14 cellular contexts compared by ENCODE assay signal in the genomic region with DNA sequence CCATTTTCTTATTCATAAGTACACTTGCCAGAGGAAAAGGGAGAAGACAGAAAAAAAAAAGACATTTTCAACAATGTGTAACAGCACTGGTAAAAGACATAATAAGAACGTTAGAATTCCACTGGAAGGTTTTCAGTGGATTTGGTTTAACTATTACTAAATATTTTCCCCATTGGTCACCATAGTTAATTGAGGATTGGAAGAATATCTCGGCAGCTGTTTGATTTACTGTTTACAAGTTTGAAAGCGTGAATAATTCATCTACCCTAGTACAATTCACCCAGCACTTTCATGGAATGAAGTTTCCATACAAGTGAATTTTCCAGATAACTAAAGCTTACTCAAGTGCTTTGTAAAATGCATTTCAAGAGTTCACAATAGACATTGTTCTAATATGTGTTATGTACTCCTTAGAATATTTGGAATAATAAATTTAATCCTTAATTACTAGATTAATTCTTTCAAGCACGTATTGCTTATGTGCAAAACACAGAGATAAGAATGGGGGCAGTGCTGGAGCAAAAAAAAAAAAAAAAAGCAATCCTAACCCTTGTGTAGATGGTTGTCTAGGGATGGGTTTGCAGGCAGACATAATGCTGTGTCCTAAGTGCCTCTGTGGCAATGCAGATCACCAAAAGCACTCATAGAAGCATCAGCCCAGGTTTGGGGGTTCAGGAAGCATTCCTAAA. TPM values are rescaled to one million over a fixed set of nuclear protein-coding genes. Genes with fewer than 3 reads are reported as not detected.
DNase-seq lines count a peak whose midpoint lies in the region; ATAC-seq, FAIRE-seq and TF ChIP-seq lines count a peak whose summit lies in the region.
"Had no signal": no experiment of that assay in that cellular context is flagged by ENCODE, and none has a peak within 500 bp of the region (broad histone marks: within the 10 kb centered on the region; RNA-seq: fewer than 3 reads in every experiment).

No MANE protein-coding gene starts in this region.

- H3K9ac ChIP-seq in DND-41 (ENCODE audit: low read depth, low read length) (no peak overlapping the region), endothelial cell of umbilical vein (replicated peaks; ENCODE audit: extremely low read depth, insufficient read depth, low read length) (peak overlapping the region; percentile 84)

- H3K4me1 ChIP-seq in DND-41 (ENCODE audit: insufficient read depth, low read length): peaks cover 53% of the 10 kb centered on the region; the same call in 1 of the 2 replicates
- peaks cover 11% of the 10 kb centered on the region for H3K4me1 ChIP-seq in OCI-LY7 (ENCODE audit: insufficient read depth, low read length, poor library complexity, severe bottlenecking)
- peaks cover 38% of the 10 kb centered on the region for H3K4me1 ChIP-seq in endothelial cell of umbilical vein (ENCODE audit: control insufficient read depth, extremely low read depth, insufficient read depth, low read length)
- H3K4me1 ChIP-seq in gastrocnemius medialis: peaks cover 8 to 13% of the 10 kb centered on the region in 2 donors
- H3K4me1 ChIP-seq: pancreas had no signal

- H3K4me1 Mint-ChIP-seq in T-cell: peaks cover 0 to 2% (median 0%) of the 10 kb centered on the region in 3 donors

- BruUV-seq in OCI-LY7 (replicated peaks; lab: Mats Ljungman, UMichigan): no TSS peak
- BruUV-seq in endothelial cell of umbilical vein (replicated peaks; lab: Mats Ljungman, UMichigan): no TSS peak

- H3K79me2 ChIP-seq in DND-41 (ENCODE audit: insufficient read depth, low read length): peaks cover 98% of the 10 kb centered on the region
- H3K79me2 ChIP-seq in OCI-LY7 (ENCODE audit: insufficient read depth, low read depth, low read length): no peaks in the 10 kb centered on the region
- H3K79me2 ChIP-seq in endothelial cell of umbilical vein (ENCODE audit: control insufficient read depth, insufficient read depth, low read length): no peaks in the 10 kb centered on the region

- H3K27ac Mint-ChIP-seq in T-cell: no peak overlapping the region
- H3K27ac Mint-ChIP-seq: WTC11 had no signal

- no peak for TF ChIP-seq CTCF in DND-41 (IDR thresholded peaks at IDR 0.05; ENCODE audit: borderline replicate concordance, extremely low read depth, low read length, poor library complexity, severe bottlenecking)
- TF ChIP-seq CTCF in OCI-LY7 (conservative IDR thresholded peaks at IDR 0.05; ENCODE audit: low read length): no peak
- TF ChIP-seq CTCF in endothelial cell of umbilical vein (IDR thresholded peaks at IDR 0.05; ENCODE audit: extremely low read depth in 1 of 2, insufficient read depth in 1 of 2, low read depth in 1 of 2, low read length in 2 of 2): no peak
- no peak for TF ChIP-seq CTCF in gastrocnemius medialis (IDR thresholded peaks at IDR 0.05 in 4 of 5, conservative IDR thresholded peaks at IDR 0.05 in 1 of 5)

- H4K20me1 ChIP-seq in DND-41 (ENCODE audit: insufficient read depth, low read length) (no peaks in the 10 kb centered on the region), OCI-LY7 (ENCODE audit: insufficient read depth, low read length) (no peaks in the 10 kb centered on the region), endothelial cell of umbilical vein (replicated peaks; ENCODE audit: control insufficient read depth, extremely low read depth, insufficient read depth, low read length) (no peaks in the 10 kb centered on the region)

- H3K27ac ChIP-seq in DND-41 (ENCODE audit: low read length) (no peak overlapping the region; the same call in 1 of the 2 replicates), OCI-LY7 (ENCODE audit: low read depth, low read length, poor library complexity, severe bottlenecking) (no peak overlapping the region), endothelial cell of umbilical vein (ENCODE audit: insufficient read depth, low read depth, low read length) (peak overlapping the region; percentile 94), gastrocnemius medialis (peak overlapping the region; percentile 79 to 90 (median 86))
- H3K27ac ChIP-seq: pancreas had no signal

- ATAC-seq in DND-41 (ENCODE audit: insufficient read depth, low read depth) (peak; percentile 16; the same call in 2 of the 3 replicates), gastrocnemius medialis (peak; percentile 53 to 70), GM18868 (IDR thresholded peaks at IDR 0.05; ENCODE audit: unreplicated experiment) (no peak), HG03045 (IDR thresholded peaks at IDR 0.05; ENCODE audit: unreplicated experiment) (no peak), T-cell (replicated peaks in 1 of 4) (no peak)

- DNase-seq in DND-41 (no peak), OCI-LY7 (ENCODE audit: low spot score) (no peak), endothelial cell of umbilical vein (ENCODE audit: low read depth, low spot score) (no peak), gastrocnemius medialis (no peak), T-cell (no peak)
- DNase-seq in NK-92 treated with Interleukin-12 subunit alpha and Interleukin-12 subunit beta, amount 100 ng/mL, for 24 hours (lab: John Stamatoyannopoulos, UW): no peak
- DNase-seq: activated naive CD4-positive, alpha-beta T cell; NCI-H1105 treated with DMSO at 0.1 percent for 48 hours; pancreas had no signal

- no peak overlapping the region for H3K4me3 ChIP-seq in DND-41 (ENCODE audit: low read depth in 1 of 2, low read length in 2 of 2)
- peak overlapping the region; percentile 5 for H3K4me3 ChIP-seq in OCI-LY7 (ENCODE audit: low read depth, low read length, poor library complexity, severe bottlenecking)
- peak overlapping the region in 1 of 3 experiments; percentile 54 for H3K4me3 ChIP-seq in endothelial cell of umbilical vein (replicated peaks in 1 of 3; ENCODE audit: insufficient read depth in 1 of 3, low read depth in 1 of 3, low read length in 3 of 3)
- H3K4me3 ChIP-seq in gastrocnemius medialis: peak overlapping the region; percentile 23 to 37 (median 30)
- H3K4me3 ChIP-seq: gastroesophageal sphincter, pancreas had no signal

- POLR2A ChIA-PET in OCI-LY7 (lab: Charles Lee): interaction anchor here (0.6 to 4.2 kb wide), 5 partner anchors 11 to 681 kb away, joined by 3 to 23 read pairs (median 3); no protein-coding TSS in a partner anchor
- POLR2A ChIA-PET in endothelial cell of umbilical vein (lab: Charles Lee): interaction anchor here (0.7 kb wide), 1 partner anchor 13 kb away, joined by 4 read pairs; no protein-coding TSS in a partner anchor
- POLR2A ChIA-PET in T-cell (lab: Charles Lee): no interaction called here

- H3K9me1 ChIP-seq in endothelial cell of umbilical vein (replicated peaks; ENCODE audit: control insufficient read depth, extremely low read depth, insufficient read depth, low read length): no peaks in the 10 kb centered on the region

- no peak for TF ChIP-seq POLR2A in endothelial cell of umbilical vein (IDR thresholded peaks at IDR 0.05; ENCODE audit: low read depth, low read length)
- TF ChIP-seq POLR2A in gastrocnemius medialis (IDR thresholded peaks at IDR 0.05): no peak

- H3K27me3 ChIP-seq in DND-41 (ENCODE audit: insufficient read depth, low read length, poor library complexity): no peaks in the 10 kb centered on the region
- no peaks in the 10 kb centered on the region for H3K27me3 ChIP-seq in endothelial cell of umbilical vein (ENCODE audit: control insufficient read depth in 2 of 2, insufficient read depth in 2 of 2, low read length in 2 of 2)
- H3K27me3 ChIP-seq in gastrocnemius medialis: no peaks in the 10 kb centered on the region
- H3K27me3 ChIP-seq: gastroesophageal sphincter had no signal

- no peak for FAIRE-seq in endothelial cell of umbilical vein (lab: Jason Lieb, UNC)
- FAIRE-seq: pancreas had no signal

- H3K27me3 Mint-ChIP-seq in T-cell: peaks cover 10 to 24% of the 10 kb centered on the region in 2 donors

- H3K4me2 ChIP-seq in DND-41 (ENCODE audit: insufficient read depth, low read length): peak overlapping the region; percentile 19; the same call in 1 of the 2 replicates
- H3K4me2 ChIP-seq in OCI-LY7 (ENCODE audit: low read length): peak overlapping the region; percentile 27
- peak overlapping the region; percentile 92 for H3K4me2 ChIP-seq in endothelial cell of umbilical vein (ENCODE audit: insufficient read depth, low read length)

- CTCF ChIA-PET in OCI-LY7 (lab: Charles Lee; ENCODE audit: unreplicated experiment) (no interaction called here), endothelial cell of umbilical vein (lab: Charles Lee) (interaction anchor here (1.0 to 3.4 kb wide), 12 partner anchors 10 to 552 kb away, joined by 3 to 22 read pairs (median 6); no protein-coding TSS in a partner anchor), T-cell (lab: Charles Lee) (interaction anchor here in 1 of 2 donors (0.8 kb wide), 1 partner anchor 531 kb away, joined by 3 read pairs; no protein-coding TSS in a partner anchor)

- H3K36me3 Mint-ChIP-seq in T-cell: no peaks in the 10 kb centered on the region
- H3K36me3 Mint-ChIP-seq: brain had no signal

- dilution Hi-C loops in endothelial cell of umbilical vein (cut with MboI; ENCODE audit: extremely low pct_ligation_motif_present, low sequenced_read_pairs): no loop called here

- H3K9me3 Mint-ChIP-seq in T-cell: peaks cover 0 to 4% (median 0%) of the 10 kb centered on the region in 3 donors

- no peak overlapping the region for H3K4me3 Mint-ChIP-seq in T-cell
- H3K4me3 Mint-ChIP-seq: brain, WTC11 had no signal

- in situ Hi-C loops in gastrocnemius medialis (cut with MboI; ENCODE audit: low sequenced_read_pairs in 4 of 4): no loop called here

- H3K9me3 ChIP-seq in DND-41 (ENCODE audit: insufficient read depth, low read length, severe bottlenecking) (peaks cover 15% of the 10 kb centered on the region), OCI-LY7 (ENCODE audit: low read length) (no peaks in the 10 kb centered on the region), endothelial cell of umbilical vein (replicated peaks; ENCODE audit: control insufficient read depth, insufficient read depth, low read length) (no peaks in the 10 kb centered on the region), gastrocnemius medialis (peaks cover 0 to 10% (median 0%) of the 10 kb centered on the region in 3 donors)
- H3K9me3 ChIP-seq: gastroesophageal sphincter, pancreas had no signal

- no peaks in the 10 kb centered on the region for H3K9me2 ChIP-seq in OCI-LY7 (ENCODE audit: insufficient read depth, low read length)

- H3K36me3 ChIP-seq in DND-41 (ENCODE audit: insufficient read depth, low read length) (peaks cover 31% of the 10 kb centered on the region), OCI-LY7 (ENCODE audit: insufficient read depth, low read length) (no peaks in the 10 kb centered on the region), endothelial cell of umbilical vein (ENCODE audit: control insufficient read depth in 2 of 2, extremely low read depth in 1 of 2, insufficient read depth in 2 of 2, low read length in 2 of 2) (no peaks in the 10 kb centered on the region), gastrocnemius medialis (no peaks in the 10 kb centered on the region)
- H3K36me3 ChIP-seq: gastroesophageal sphincter, pancreas had no signal

- H2AFZ ChIP-seq in DND-41 (ENCODE audit: low read depth, low read length) (no peak overlapping the region), OCI-LY7 (ENCODE audit: low read length) (peak overlapping the region; percentile 84; the same call in 1 of the 2 replicates), endothelial cell of umbilical vein (ENCODE audit: low read depth, low read length) (peak overlapping the region; percentile 11)

- intact Hi-C loops in OCI-LY7 (cut with micrococcal nuclease; ENCODE audit: unreplicated experiment) (no loop called here), endothelial cell of umbilical vein (cut with micrococcal nuclease) (loop anchor here (1.0 to 5.0 kb wide), 6 partner anchors 8 to 1881 kb away; a partner anchor contains a TSS), gastrocnemius medialis (cut with DNase I; ENCODE audit: low total_unique reads) (loop anchor here (5.0 kb wide), 1 partner anchor 89 kb away; a partner anchor contains a TSS)

RNA-seq across cellular contexts. Expression of a gene that starts 57.1 kb away (rescaled TPM):
- total RNA-seq in OCI-LY7 (2014; rRNA removed; shearing (Covaris generic)): not detected in 2 replicates
- total RNA-seq in OCI-LY7 (2022) (0.09 and 0.21 TPM in 2 replicates), endothelial cell of umbilical vein (not detected in 2 replicates), gastrocnemius medialis (1 to 10 TPM; 1.4 to 4.2 (median 2.1) TPM), T-cell (not detected)
- polyA plus RNA-seq in endothelial cell of umbilical vein: not detected in 2 replicates
- polyA plus RNA-seq in endothelial cell of umbilical vein (2011; cell fraction: cytosol; rRNA removed): not detected in 2 replicates
- polyA plus RNA-seq in endothelial cell of umbilical vein (2011; cell fraction: nucleus; rRNA removed): not detected in 2 replicates
- polyA plus RNA-seq in endothelial cell of umbilical vein (2012): not detected in 2 replicates
- polyA minus RNA-seq in endothelial cell of umbilical vein: not detected in 2 replicates
- polyA minus RNA-seq in endothelial cell of umbilical vein (2011; cell fraction: cytosol; rRNA and poly(A)+ RNA removed): not detected
- not detected in 2 replicates for polyA minus RNA-seq in endothelial cell of umbilical vein (2011; cell fraction: nucleus; rRNA and poly(A)+ RNA removed)

Comparison
In these comparisons a context has a peak if more than half of its experiments do, and no peak if none do; other contexts are left out.
1. ATAC-seq: peak in DND-41 (single experiment) and gastrocnemius medialis (2 of 2); none in GM18868 (single experiment), HG03045 (single experiment) and T-cell (0 of 4).
2. H3K27ac ChIP-seq: peak in endothelial cell of umbilical vein (single experiment) and gastrocnemius medialis (4 of 4); none in DND-41 (single experiment) and OCI-LY7 (single experiment).
3. H3K4me2 ChIP-seq: peak in every context shown above with its lines; median percentile 92 in endothelial cell of umbilical vein; 27 in OCI-LY7; 19 in DND-41.
4. H3K4me3 ChIP-seq: peak in OCI-LY7 (single experiment) and gastrocnemius medialis (4 of 4); none in DND-41 (0 of 2).
5. POLR2A ChIA-PET loops: an anchor here in OCI-LY7 (0.6 to 4.2 kb wide) and endothelial cell of umbilical vein (0.7 kb wide); none called in T-cell.